26 cellular contexts compared by ENCODE assay signal in the genomic region with DNA sequence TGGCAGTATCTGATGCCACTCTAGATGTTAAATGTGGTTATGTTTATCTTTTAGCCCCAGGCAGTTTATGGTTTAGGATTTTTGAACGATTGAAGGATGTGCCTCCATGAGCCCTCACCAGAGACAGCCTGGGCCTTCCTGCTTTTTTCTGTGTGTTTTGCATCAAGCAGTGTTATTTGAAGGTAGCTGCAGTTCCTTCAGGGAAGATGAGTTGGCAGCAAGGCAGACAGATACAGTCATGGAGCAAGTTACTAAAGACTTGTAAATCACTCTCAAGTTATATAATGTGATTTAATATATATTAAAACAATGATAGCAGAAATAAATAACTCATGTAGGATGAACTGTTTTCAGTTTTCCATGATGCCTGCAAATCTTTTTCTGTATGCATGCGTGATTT.
"Had no signal": no experiment of that assay in that cellular context is flagged by ENCODE, and none has a peak within 500 bp of the region (broad histone marks: within the 10 kb centered on the region; RNA-seq: fewer than 3 reads in every experiment).

No MANE protein-coding gene starts in this region.

- H3K27ac ChIP-seq: neural progenitor cell, ovary, right lobe of liver, sigmoid colon, testis, tibial artery, transverse colon, upper lobe of right lung, vagina had no signal

- H3K9me3 ChIP-seq: ovary, psoas muscle, right lobe of liver, sigmoid colon, suprapubic skin, testis, tibial artery, transverse colon, upper lobe of right lung, vagina had no signal

- ATAC-seq: natural killer cell; right cardiac atrium; stimulated activated naive CD8-positive, alpha-beta T cell treated with anti-CD3 and anti-CD28 coated beads, Interleukin-15, amount 100 ng/mL, for 72 hours; stimulated activated naive CD8-positive, alpha-beta T cell treated with anti-CD3 and anti-CD28 coated beads, Interleukin-15, Interleukin-2, amounts not matched to agents 100 U/mL and 50 U/mL, for 24 hours had no signal

- H3K36me3 ChIP-seq: neural progenitor cell, ovary, right lobe of liver, sigmoid colon, suprapubic skin, tibial artery, transverse colon, upper lobe of right lung, vagina had no signal

- DNase-seq: natural killer cell; occipital lobe; ovary; posterior cingulate gyrus; psoas muscle; right cardiac atrium; right lobe of liver; sigmoid colon; small intestine; stimulated activated CD4-positive, alpha-beta T cell treated with anti-CD3 and anti-CD28 coated beads, Interleukin-15, amount 100 ng/mL, for 24 hours; stimulated activated CD4-positive, alpha-beta T cell treated with anti-CD3 and anti-CD28 coated beads, Interleukin-2, amount 100 ng/mL, for 24 hours; stimulated activated CD4-positive, alpha-beta T cell treated with anti-CD3 and anti-CD28 coated beads, Interleukin-2, amount 100 ng/mL, for 48 hours; stimulated activated CD4-positive, alpha-beta T cell treated with anti-CD3 and anti-CD28 coated beads, Interleukin-4, amount 100 ng/mL, for 4 hours; stimulated activated CD8-positive, alpha-beta memory T cell treated with anti-CD3 and anti-CD28 coated beads, Interleukin-4, amount 100 ng/mL, for 48 hours; stimulated activated naive CD4-positive, alpha-beta T cell; stimulated activated naive CD8-positive, alpha-beta T cell treated with anti-CD3 and anti-CD28 coated beads, Interleukin-15, amount 100 ng/mL, for 72 hours; stimulated activated naive CD8-positive, alpha-beta T cell treated with anti-CD3 and anti-CD28 coated beads, Interleukin-15, Interleukin-2, amounts not matched to agents 100 U/mL and 50 U/mL, for 24 hours; substantia nigra; testis; tibial artery; transverse colon; upper lobe of right lung had no signal

- H3K9ac ChIP-seq: neural progenitor cell, parathyroid adenoma had no signal

- H3K4me2 ChIP-seq: neural progenitor cell had no signal

- H3K27me3 ChIP-seq: neural progenitor cell, ovary, right lobe of liver, sigmoid colon, suprapubic skin, testis, tibial artery, transverse colon, upper lobe of right lung, vagina had no signal

- FAIRE-seq: small intestine had no signal

- H3K4me3 ChIP-seq: neural progenitor cell, ovary, psoas muscle, right lobe of liver, sigmoid colon, suprapubic skin, testis, tibial artery, transverse colon, upper lobe of right lung, vagina had no signal

- H3K4me1 ChIP-seq: testis, upper lobe of right lung had no signal
